ENCODE assay signal across 8 cellular contexts in genomic region chr17:1108560-1108809, GRCh38.
A peak's percentile ranks its signal among the peaks of the same experiment; 100 is the strongest.
DNase-seq lines count a peak whose midpoint lies in the region; ATAC-seq and TF ChIP-seq lines count a peak whose summit lies in the region.

No MANE protein-coding gene starts in this region.

- no peak overlapping the region for H3K56ac ChIP-seq in IMR-90 (ENCODE audit: extremely low read depth, insufficient read depth, low read length)

- peak; percentile 58 for DNase-seq in COLO668 (lab: John Stamatoyannopoulos, UW; ENCODE audit: unreplicated experiment)
- no peak for DNase-seq in IMR-90
- DNase-seq in mammary epithelial cell, result peak; percentile 32
- no peak for DNase-seq in right lobe of liver
- DNase-seq in upper lobe of right lung, result no peak
- DNase-seq in OCI-M1 (lab: John Stamatoyannopoulos, UW), result no peak

- peaks cover 9 to 80% of the 10 kb centered on the region in 2 experiments for H3K79me1 ChIP-seq in IMR-90 (ENCODE audit: low read depth in 1 of 2, low read length in 2 of 2)

- dilution Hi-C loops in IMR-90 (cut with HindIII; ENCODE audit: low sequenced_read_pairs, unreplicated experiment) (no loop called here), mammary epithelial cell (cut with HindIII; ENCODE audit: low sequenced_read_pairs) (no loop called here)

- ATAC-seq in IMR-90 (ENCODE audit: low read depth) (no peak), right lobe of liver (peak in 3 of 4 donors; percentile 3 to 11 (median 3)), upper lobe of right lung (peak; percentile 3), HG02623 (IDR thresholded peaks at IDR 0.05; ENCODE audit: unreplicated experiment) (no peak), GM18858 (IDR thresholded peaks at IDR 0.05; ENCODE audit: unreplicated experiment) (no peak)

- H3K27ac ChIP-seq in IMR-90 (ENCODE audit: insufficient read depth, low read length), result no peak overlapping the region; the same call in 1 of the 2 replicates
- peak overlapping the region; percentile 54 for H3K27ac ChIP-seq in mammary epithelial cell (ENCODE audit: insufficient read depth, low read depth, low read length)
- H3K27ac ChIP-seq in right lobe of liver, result peak overlapping the region; percentile 47 to 81 (median 73)
- H3K27ac ChIP-seq in upper lobe of right lung, result peak overlapping the region; percentile 91

- TF ChIP-seq CTCF in IMR-90 (conservative IDR thresholded peaks at IDR 0.05; ENCODE audit: low read depth, low read length), result 0 out of 2 replicates have a peak, but pooled peaks have one; percentile 3
- no peak for TF ChIP-seq CTCF in mammary epithelial cell (conservative IDR thresholded peaks at IDR 0.05 in 1 of 2, IDR thresholded peaks at IDR 0.05 in 1 of 2; ENCODE audit: extremely low read depth in 1 of 2, insufficient read depth in 1 of 2, low read depth in 1 of 2, low read length in 2 of 2)
- no peak for TF ChIP-seq CTCF in right lobe of liver (IDR thresholded peaks at IDR 0.05)
- peak; percentile 6 for TF ChIP-seq CTCF in upper lobe of right lung (IDR thresholded peaks at IDR 0.05)

- H3K4me3 ChIP-seq in IMR-90 (ENCODE audit: insufficient read depth, low read depth, low read length), result peak overlapping the region; percentile 60
- peak overlapping the region; percentile 63 to 75 (median 74) for H3K4me3 ChIP-seq in mammary epithelial cell (replicated peaks in 1 of 3; ENCODE audit: insufficient read depth in 1 of 3, low read depth in 2 of 3, low read length in 3 of 3)
- H3K4me3 ChIP-seq in right lobe of liver, result peak overlapping the region; percentile 43 to 58 (median 47)
- H3K4me3 ChIP-seq in upper lobe of right lung, result peak overlapping the region; percentile 70

- H2AFZ ChIP-seq in IMR-90 (replicated peaks; ENCODE audit: low read length, poor library complexity) (peak overlapping the region; percentile 95), mammary epithelial cell (ENCODE audit: low read depth, low read length) (peak overlapping the region; percentile 91)

- H3K27me3 ChIP-seq in IMR-90 (ENCODE audit: control insufficient read depth, insufficient read depth, low read length) (no peaks in the 10 kb centered on the region), mammary epithelial cell (ENCODE audit: insufficient read depth, low read length) (no peaks in the 10 kb centered on the region), right lobe of liver (no peaks in the 10 kb centered on the region), upper lobe of right lung (no peaks in the 10 kb centered on the region)

- H3K9ac ChIP-seq in IMR-90 (ENCODE audit: low read depth, low read length) (peak overlapping the region; percentile 40), mammary epithelial cell (ENCODE audit: insufficient read depth, low read length) (peak overlapping the region; percentile 76)

- peak overlapping the region; percentile 90 for H3K23ac ChIP-seq in IMR-90 (ENCODE audit: low read depth, low read length)

- H3K9me3 ChIP-seq in IMR-90 (ENCODE audit: control insufficient read depth, insufficient read depth, low read length) (no peaks in the 10 kb centered on the region), mammary epithelial cell (replicated peaks; ENCODE audit: insufficient read depth, low read length) (no peaks in the 10 kb centered on the region), right lobe of liver (no peaks in the 10 kb centered on the region), upper lobe of right lung (no peaks in the 10 kb centered on the region)

- peak overlapping the region; percentile 73 for H2BK5ac ChIP-seq in IMR-90 (ENCODE audit: low read depth, low read length, poor library complexity, severe bottlenecking)

- H3K79me2 ChIP-seq in mammary epithelial cell (ENCODE audit: insufficient read depth, low read length), result peaks cover 47% of the 10 kb centered on the region

- in situ Hi-C loops in IMR-90 (cut with MboI; ENCODE audit: low sequenced_read_pairs), result no loop called here
- in situ Hi-C loops in mammary epithelial cell (cut with MboI; ENCODE audit: low sequenced_read_pairs in 2 of 2), result no loop called here

- peaks cover 10% of the 10 kb centered on the region; the same call in 1 of the 2 replicates for H3K36me3 ChIP-seq in IMR-90 (ENCODE audit: control insufficient read depth, insufficient read depth, low read length)
- peaks cover 2% of the 10 kb centered on the region for H3K36me3 ChIP-seq in mammary epithelial cell (ENCODE audit: insufficient read depth, low read length)
- H3K36me3 ChIP-seq in right lobe of liver, result no peaks in the 10 kb centered on the region
- H3K36me3 ChIP-seq in upper lobe of right lung, result no peaks in the 10 kb centered on the region

- peak overlapping the region; percentile 43 to 52; a peak in 3 of 4 replicates for H4K8ac ChIP-seq in IMR-90 (ENCODE audit: low read depth in 2 of 2, low read length in 2 of 2)

- H3K18ac ChIP-seq in IMR-90 (ENCODE audit: low read depth, low read length), result no peak overlapping the region

- peak overlapping the region; percentile 90 for H3K4ac ChIP-seq in IMR-90 (ENCODE audit: low read depth, low read length)

- no peak overlapping the region for H4K5ac ChIP-seq in IMR-90 (ENCODE audit: low read depth, low read length)

- CTCF ChIA-PET in IMR-90 (lab: Yijun Ruan, JAX), result interaction anchor here (0.7 kb wide), 1 partner anchor 408 kb away, joined by 5 read pairs; no protein-coding TSS in a partner anchor
- CTCF ChIA-PET in mammary epithelial cell (lab: Charles Lee; ENCODE audit: low non-redundant PET), result no interaction called here

- H2AK5ac ChIP-seq in IMR-90 (ENCODE audit: low read depth, low read length), result peak overlapping the region; percentile 93

- H3K4me1 ChIP-seq in IMR-90 (ENCODE audit: control insufficient read depth, insufficient read depth, low read length) (peaks cover 28% of the 10 kb centered on the region), mammary epithelial cell (ENCODE audit: insufficient read depth, low read length) (peaks cover 42% of the 10 kb centered on the region), right lobe of liver (peaks cover 0 to 9% (median 0%) of the 10 kb centered on the region in 4 donors), upper lobe of right lung (peaks cover 47% of the 10 kb centered on the region)

- H2BK20ac ChIP-seq in IMR-90 (ENCODE audit: low read depth, low read length), result no peak overlapping the region

- 0% methylated on average over 2 of the region's 19 CpGs; no CpG with 5 or more reads in 1 of the 2 experiments for WGBS in IMR-90 (ENCODE audit: extremely low coverage in 2 of 2, insufficient read length in 1 of 2), 2 experiments
- 0% methylated on average over 7 of the region's 19 CpGs for WGBS in mammary epithelial cell (ENCODE audit: low coverage, missing lambda C conversion rate)
- 0% methylated on average over 2 of the region's 19 CpGs for WGBS in right lobe of liver (ENCODE audit: insufficient coverage, low coverage, low lambda C conversion rate, missing lambda C conversion rate)

- peak overlapping the region; percentile 47 for H2BK120ac ChIP-seq in IMR-90 (ENCODE audit: low read depth, low read length)

- H4K20me1 ChIP-seq in IMR-90 (ENCODE audit: insufficient read depth, low read length) (peaks cover 27% of the 10 kb centered on the region), mammary epithelial cell (ENCODE audit: insufficient read depth, low read length) (no peaks in the 10 kb centered on the region)

- TF ChIP-seq RAD21 in IMR-90 (IDR thresholded peaks at IDR 0.05; ENCODE audit: low read length), result no peak

- H3K4me2 ChIP-seq in IMR-90 (ENCODE audit: low read depth, low read length), result peak overlapping the region; percentile 71
- H3K4me2 ChIP-seq in mammary epithelial cell (ENCODE audit: insufficient read depth, low read depth, low read length), result peak overlapping the region; percentile 99

- POLR2A ChIA-PET in IMR-90 (lab: Charles Lee; ENCODE audit: unreplicated experiment), result no interaction called here

- H3K9me1 ChIP-seq in IMR-90 (ENCODE audit: insufficient read depth, low read length), result peaks cover 24% of the 10 kb centered on the region

- intact Hi-C loops in IMR-90 (cut with micrococcal nuclease), result no loop called here
- intact Hi-C loops in mammary epithelial cell (cut with micrococcal nuclease), result loop anchor here (5.0 kb wide), 1 partner anchor 46 kb away; no protein-coding TSS in a partner anchor
- intact Hi-C loops in right lobe of liver (cut with DNase I), result no loop called here
- intact Hi-C loops in upper lobe of right lung (cut with DNase I), result no loop called here

- peak overlapping the region; percentile 99 for H2AK9ac ChIP-seq in IMR-90 (replicated peaks; ENCODE audit: low read depth, low read length, poor library complexity)

- peak overlapping the region; percentile 45; the same call in 1 of the 2 replicates for H4K91ac ChIP-seq in IMR-90 (ENCODE audit: insufficient read depth, low read depth, low read length)

- no peak for TF ChIP-seq POLR2A in IMR-90 (IDR thresholded peaks at IDR 0.05; ENCODE audit: low read depth, low read length)
- TF ChIP-seq POLR2A in right lobe of liver (IDR thresholded peaks at IDR 0.05), result no peak

- no TSS peak for BruUV-seq in IMR-90 (replicated peaks; lab: Mats Ljungman, UMichigan)
- BruUV-seq in mammary epithelial cell (replicated peaks; lab: Mats Ljungman, UMichigan), result no TSS peak

- H2BK15ac ChIP-seq in IMR-90 (ENCODE audit: low read depth, low read length), result no peak overlapping the region; the same call in 2 of the 3 replicates

- peak overlapping the region; percentile 62 for H3K14ac ChIP-seq in IMR-90 (replicated peaks; ENCODE audit: low read depth, low read length)

TF ChIP-seq in IMR-90, 13 proteins besides CTCF, POLR2A, EP300 and RAD21:
- TF ChIP-seq MAFK (IDR thresholded peaks at IDR 0.05; ENCODE audit: low read depth, low read length) (no peak), ELK1 (IDR thresholded peaks at IDR 0.05; ENCODE audit: borderline replicate concordance, low read depth, low read length) (no peak), BHLHE40 (IDR thresholded peaks at IDR 0.05; ENCODE audit: low read depth, low read length) (no peak), FOS (IDR thresholded peaks at IDR 0.05; ENCODE audit: low read depth, low read length) (no peak), MAZ (IDR thresholded peaks at IDR 0.05; ENCODE audit: borderline replicate concordance, low read depth, low read length) (no peak), RFX5 (IDR thresholded peaks at IDR 0.05; ENCODE audit: low read depth, low read length) (no peak), CEBPB (IDR thresholded peaks at IDR 0.05; ENCODE audit: low read depth, low read length) (no peak), CHD1 (IDR thresholded peaks at IDR 0.05; ENCODE audit: low read depth, low read length) (no peak)

Comparison
In these comparisons a context has a peak if more than half of its experiments do, and no peak if none do; other contexts are left out.
1. DNase-seq: peak in COLO668 (single experiment) and mammary epithelial cell (single experiment); none in IMR-90 (single experiment), right lobe of liver (0 of 3), upper lobe of right lung (single experiment) and OCI-M1 (single experiment).
2. ATAC-seq: peak in right lobe of liver (3 of 4) and upper lobe of right lung (single experiment); none in IMR-90 (single experiment), HG02623 (single experiment) and GM18858 (single experiment).
3. CTCF ChIP-seq: peak in IMR-90 (single experiment) and upper lobe of right lung (single experiment); none in mammary epithelial cell (0 of 2) and right lobe of liver (0 of 4).
4. Peak in every context shown above with its lines, with median percentiles within 50 percentile points of each other: H3K4me3 ChIP-seq.